Comparison of ENCODE assay signal across 9 cellular contexts in the genomic region with DNA sequence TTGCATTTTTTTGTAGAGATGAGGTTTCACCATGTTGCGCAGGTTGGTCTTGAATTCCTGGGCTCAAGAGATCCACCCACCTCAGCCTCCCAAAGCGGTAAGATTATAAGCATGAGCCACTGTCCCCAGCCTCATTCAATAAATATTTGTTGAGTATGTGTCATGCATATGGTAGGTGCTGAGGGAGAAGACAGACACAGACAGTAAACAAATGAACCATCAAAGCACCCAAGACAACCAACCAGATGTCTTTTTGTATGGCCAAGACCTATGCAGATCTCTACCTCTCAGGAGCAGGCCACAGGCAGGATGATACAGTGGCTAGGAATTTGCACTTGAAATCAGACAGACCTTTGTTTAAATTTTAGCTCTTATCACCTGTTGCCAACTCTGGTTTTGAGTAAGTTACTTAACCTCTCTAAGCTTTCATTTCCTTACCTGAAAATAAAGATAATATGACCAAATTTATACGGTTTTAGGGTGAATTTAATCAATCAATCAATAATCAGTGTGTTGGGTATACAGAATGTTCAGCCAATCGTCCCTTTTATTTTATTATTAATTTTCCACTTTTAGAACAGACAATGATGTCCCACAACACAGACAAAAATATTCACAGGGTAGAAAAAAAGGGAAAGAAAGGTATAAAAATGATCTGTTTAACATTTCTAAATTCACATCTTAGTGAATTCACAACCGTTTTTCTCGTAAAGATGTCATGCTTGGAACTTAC.
DNase-seq lines count a peak whose midpoint lies in the region; ATAC-seq and TF ChIP-seq lines count a peak whose summit lies in the region.
"Had no signal": no experiment of that assay in that cellular context is flagged by ENCODE, and none has a peak within 500 bp of the region (broad histone marks: within the 10 kb centered on the region; RNA-seq: fewer than 3 reads in every experiment).

No MANE protein-coding gene starts in this region.

- ATAC-seq in effector memory CD8-positive, alpha-beta T cell (replicated peaks) = no peak
- ATAC-seq in omental fat pad (ENCODE audit: low FRiP score) = peak; percentile 58
- no peak for ATAC-seq in GM19023 (IDR thresholded peaks at IDR 0.05; ENCODE audit: unreplicated experiment)
- no peak for ATAC-seq in GM19455 (IDR thresholded peaks at IDR 0.05; ENCODE audit: unreplicated experiment)

- H3K9me3 Mint-ChIP-seq in effector memory CD8-positive, alpha-beta T cell = no peaks in the 10 kb centered on the region

- peaks cover 6% of the 10 kb centered on the region for H3K36me3 Mint-ChIP-seq in effector memory CD8-positive, alpha-beta T cell (ENCODE audit: insufficient read depth)

- no peaks in the 10 kb centered on the region for H3K27me3 Mint-ChIP-seq in effector memory CD8-positive, alpha-beta T cell

- DNase-seq in ELF-1 (ENCODE audit: low read depth, low spot score) (peak; percentile 80), NCI-H2029 (lab: John Stamatoyannopoulos, UW) (peak; percentile 57), omental fat pad (ENCODE audit: low spot score) (no peak), NCI-H128 (lab: John Stamatoyannopoulos, UW; ENCODE audit: unreplicated experiment) (no peak)
- DNase-seq in effector memory CD8-positive, alpha-beta T cell = no peak
- no peak for DNase-seq in activated CD4-positive, CD25-positive, alpha-beta regulatory T cell (lab: John Stamatoyannopoulos, UW)
- DNase-seq: midbrain had no signal

- H3K4me3 Mint-ChIP-seq in effector memory CD8-positive, alpha-beta T cell = no peak overlapping the region

- H3K27ac Mint-ChIP-seq in effector memory CD8-positive, alpha-beta T cell = peak overlapping the region; percentile 31 to 44

- peaks cover 6 to 10% of the 10 kb centered on the region in 2 donors for H3K4me1 Mint-ChIP-seq in effector memory CD8-positive, alpha-beta T cell (ENCODE audit: low read depth in 2 of 2)

- no peak for TF ChIP-seq CTCF in omental fat pad (IDR thresholded peaks at IDR 0.05)

Comparison
In these comparisons a context has a peak if more than half of its experiments do, and no peak if none do; other contexts are left out.
1. DNase-seq: peak in ELF-1 (single experiment) and NCI-H2029 (single experiment); none in effector memory CD8-positive, alpha-beta T cell (0 of 3), omental fat pad (single experiment), NCI-H128 (single experiment) and activated CD4-positive, CD25-positive, alpha-beta regulatory T cell (0 of 4).